23 cellular contexts compared by ENCODE assay signal in genomic region chr15:92365816-92366215, GRCh38. TPM values are rescaled to one million over a fixed set of nuclear protein-coding genes. Genes with fewer than 3 reads are reported as not detected.
"Had no signal": no experiment of that assay in that cellular context is flagged by ENCODE, and none has a peak within 500 bp of the region (broad histone marks: within the 10 kb centered on the region; RNA-seq: fewer than 3 reads in every experiment).

No MANE protein-coding gene starts in this region.

- H3K27ac Mint-ChIP-seq: activated B cell treated with CpG ODN at 0.5 μM for 24 hours; activated CD4-positive, alpha-beta memory T cell treated with anti-CD3 and anti-CD28 coated beads for 36 hours; activated CD4-positive, alpha-beta T cell treated with anti-CD3 and anti-CD28 coated beads, Interleukin-2, amount 10 ng/mL, durations not matched to agents 7 days and 5 days; activated naive CD4-positive, alpha-beta T cell treated with anti-CD3 and anti-CD28 coated beads for 36 hours; activated naive CD8-positive, alpha-beta T cell; activated T-helper 17 cell treated with anti-CD3 and anti-CD28 coated beads, Interleukin-2, amount 50 U/mL, for 72 hours; T-helper 1 cell treated with Interleukin-12 subunit alpha and Interleukin-12 subunit beta and Interleukin-4 antibody, amounts not matched to agents 30 μg/mL and 1 μg/mL, for 36 hours had no signal

- H3K27me3 Mint-ChIP-seq: activated CD4-positive, alpha-beta T cell treated with anti-CD3 and anti-CD28 coated beads, Interleukin-2, amount 10 ng/mL, durations not matched to agents 7 days and 5 days had no signal

- H3K4me3 Mint-ChIP-seq: activated B cell treated with CpG ODN at 0.5 μM for 24 hours; activated CD4-positive, alpha-beta memory T cell treated with anti-CD3 and anti-CD28 coated beads for 36 hours; activated CD4-positive, alpha-beta T cell treated with anti-CD3 and anti-CD28 coated beads, Interleukin-2, amount 10 ng/mL, durations not matched to agents 7 days and 5 days; activated naive CD4-positive, alpha-beta T cell treated with anti-CD3 and anti-CD28 coated beads for 36 hours; activated naive CD8-positive, alpha-beta T cell; activated T-cell treated with anti-CD3 and anti-CD28 coated beads, Interleukin-2, amount 50 U/mL, for 4 hours; activated T-helper 17 cell treated with anti-CD3 and anti-CD28 coated beads, Interleukin-2, amount 50 U/mL, for 72 hours; central memory CD8-positive, alpha-beta T cell; T-helper 1 cell treated with Interleukin-12 subunit alpha and Interleukin-12 subunit beta and Interleukin-4 antibody, amounts not matched to agents 30 μg/mL and 1 μg/mL, for 36 hours had no signal

- H3K36me3 Mint-ChIP-seq: activated CD4-positive, alpha-beta memory T cell treated with anti-CD3 and anti-CD28 coated beads for 36 hours; activated naive CD8-positive, alpha-beta T cell had no signal

- DNase-seq: activated B cell treated with CpG ODN at 0.5 μM for 24 hours; activated CD4-positive, alpha-beta memory T cell treated with anti-CD3 and anti-CD28 coated beads for 36 hours; activated CD4-positive, alpha-beta T cell treated with anti-CD3 and anti-CD28 coated beads for 1 hour; activated CD4-positive, alpha-beta T cell treated with anti-CD3 and anti-CD28 coated beads, Interleukin-2, amount 10 ng/mL, durations not matched to agents 7 days and 5 days; activated CD8-positive, alpha-beta memory T cell treated with anti-CD3 and anti-CD28 coated beads for 24 hours; activated gamma-delta T cell; activated naive CD4-positive, alpha-beta T cell treated with anti-CD3 and anti-CD28 coated beads for 36 hours; activated T-cell treated with anti-CD3 and anti-CD28 coated beads, Interleukin-2, amount 50 U/mL, for 4 hours; amygdala; Karpas-422; NCI-H1105 treated with DMSO at 0.1 percent for 48 hours; NCI-H1436 treated with DMSO at 0.1 percent for 48 hours; NCI-H187; NCI-H2081; NCI-H510A treated with DMSO at 0.1 percent for 48 hours; NCI-H69; PC-3; SHP77 treated with DMSO at 0.1 percent for 48 hours had no signal

- H3K9me3 Mint-ChIP-seq: activated B cell treated with CpG ODN at 0.5 μM for 24 hours; activated CD4-positive, alpha-beta memory T cell treated with anti-CD3 and anti-CD28 coated beads for 36 hours; activated CD4-positive, alpha-beta T cell treated with anti-CD3 and anti-CD28 coated beads, Interleukin-2, amount 10 ng/mL, durations not matched to agents 7 days and 5 days; activated naive CD4-positive, alpha-beta T cell treated with anti-CD3 and anti-CD28 coated beads for 36 hours; activated T-cell treated with anti-CD3 and anti-CD28 coated beads, Interleukin-2, amount 50 U/mL, for 4 hours; activated T-helper 17 cell treated with anti-CD3 and anti-CD28 coated beads, Interleukin-2, amount 50 U/mL, for 72 hours; central memory CD8-positive, alpha-beta T cell; T-helper 1 cell treated with Interleukin-12 subunit alpha and Interleukin-12 subunit beta and Interleukin-4 antibody, amounts not matched to agents 30 μg/mL and 1 μg/mL, for 36 hours had no signal

- H3K4me1 Mint-ChIP-seq: activated B cell treated with CpG ODN at 0.5 μM for 24 hours; activated CD4-positive, alpha-beta T cell treated with anti-CD3 and anti-CD28 coated beads, Interleukin-2, amount 10 ng/mL, durations not matched to agents 7 days and 5 days; activated T-helper 17 cell treated with anti-CD3 and anti-CD28 coated beads, Interleukin-2, amount 50 U/mL, for 72 hours; central memory CD8-positive, alpha-beta T cell had no signal

RNA-seq across cellular contexts. Expression of gene ST8SIA2, which starts 27.9 kb away (rescaled TPM):
- total RNA-seq: activated B cell treated with CpG ODN at 0.5 μM for 24 hours; activated CD4-positive, alpha-beta memory T cell treated with anti-CD3 and anti-CD28 coated beads for 36 hours; activated CD4-positive, alpha-beta T cell treated with anti-CD3 and anti-CD28 coated beads, Interleukin-2, amount 10 ng/mL, durations not matched to agents 7 days and 5 days; activated naive CD4-positive, alpha-beta T cell treated with anti-CD3 and anti-CD28 coated beads for 36 hours; activated T-cell treated with anti-CD3 and anti-CD28 coated beads, Interleukin-2, amount 50 U/mL, for 4 hours; activated T-helper 17 cell treated with anti-CD3 and anti-CD28 coated beads, Interleukin-2, amount 50 U/mL, for 72 hours; bronchial epithelial cell; PC-3 had no signal
